ENCODE assay signal across 8 cellular contexts in the genomic region with DNA sequence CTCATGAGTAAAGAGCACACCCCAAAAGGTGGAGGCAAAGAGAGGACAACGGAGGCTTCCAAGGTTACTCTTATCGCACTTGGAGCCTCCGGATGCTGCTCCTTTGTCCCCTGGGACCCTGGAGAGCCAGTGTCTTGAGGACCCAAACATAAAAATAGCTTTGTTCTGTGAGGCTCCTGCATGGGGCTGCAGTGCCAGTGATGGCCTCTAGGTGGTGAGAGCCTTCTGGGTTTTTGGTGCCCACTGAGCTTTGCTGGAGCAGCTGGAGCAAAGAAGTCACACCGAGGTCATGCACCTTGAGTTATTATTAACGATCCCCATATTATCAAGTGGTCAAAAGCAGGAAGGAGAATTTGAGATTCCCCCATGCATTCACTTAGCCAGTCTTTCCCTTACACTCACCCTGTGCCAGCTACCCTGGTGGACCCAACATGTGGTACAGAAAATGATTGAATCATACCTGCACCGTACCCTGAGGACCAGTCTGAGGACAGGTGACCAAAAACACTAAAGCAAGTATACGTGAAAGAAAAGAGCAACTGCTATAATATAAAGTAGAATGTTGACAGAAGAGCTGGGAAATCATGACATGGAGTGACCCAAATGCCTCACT. TPM values are rescaled to one million over a fixed set of nuclear protein-coding genes. Genes with fewer than 3 reads are reported as not detected.
DNase-seq lines count a peak whose midpoint lies in the region; ATAC-seq and TF ChIP-seq lines count a peak whose summit lies in the region.

No MANE protein-coding gene starts in this region.

- ATAC-seq in left cardiac atrium, result no peak

- no peaks in the 10 kb centered on the region for H3K27me3 ChIP-seq in HL-60 (ENCODE audit: insufficient read depth, poor library complexity, severe bottlenecking)

- intact Hi-C loops in left cardiac atrium (cut with DNase I), result no loop called here

- DNase-seq in HL-60 (ENCODE audit: low read depth in 1 of 2, low spot score in 1 of 2) (no peak), activated T-cell treated with anti-CD3 and anti-CD28 coated beads for 48 hours (ENCODE audit: low read depth) (peak; percentile 12), left cardiac atrium (peak; percentile 26), SKM-1 (lab: John Stamatoyannopoulos, UW; ENCODE audit: unreplicated experiment) (no peak), NCI-H2227 treated with DMSO at 0.1 percent for 48 hours (lab: John Stamatoyannopoulos, UW) (no peak), HCEC 1CT (no peak)
- peak; percentile 40 to 56 for DNase-seq in stimulated activated CD4-positive, alpha-beta T cell treated with anti-CD3 and anti-CD28 coated beads, Interleukin-2, amount 100 ng/mL, for 24 hours

- H3K27ac ChIP-seq in 22Rv1, result no peak overlapping the region
- no peak overlapping the region for H3K27ac ChIP-seq in HL-60 (replicated peaks)

- TF ChIP-seq CTCF in 22Rv1 (IDR thresholded peaks at IDR 0.05), result peak; percentile 74
- TF ChIP-seq CTCF in HL-60 (IDR thresholded peaks at IDR 0.05; ENCODE audit: insufficient read depth, low read length), result peak; percentile 29

- no peak overlapping the region for H3K4me3 ChIP-seq in HL-60 (replicated peaks; ENCODE audit: insufficient read depth, low read length)

RNA-seq across cellular contexts. Expression of gene ZNF682, which starts 41.5 kb away (rescaled TPM):
- total RNA-seq in left cardiac atrium, result 1 to 10 TPM; 3.5 to 3.7 TPM

Comparison
In these comparisons a context has a peak if more than half of its experiments do, and no peak if none do; other contexts are left out.
1. DNase-seq: peak in activated T-cell treated with anti-CD3 and anti-CD28 coated beads for 48 hours (single experiment), left cardiac atrium (single experiment) and stimulated activated CD4-positive, alpha-beta T cell treated with anti-CD3 and anti-CD28 coated beads, Interleukin-2, amount 100 ng/mL, for 24 hours (2 of 2); none in HL-60 (0 of 2), SKM-1 (single experiment), NCI-H2227 treated with DMSO at 0.1 percent for 48 hours (single experiment) and HCEC 1CT (single experiment).